ENCODE assay signal across 9 cellular contexts in the genomic region with DNA sequence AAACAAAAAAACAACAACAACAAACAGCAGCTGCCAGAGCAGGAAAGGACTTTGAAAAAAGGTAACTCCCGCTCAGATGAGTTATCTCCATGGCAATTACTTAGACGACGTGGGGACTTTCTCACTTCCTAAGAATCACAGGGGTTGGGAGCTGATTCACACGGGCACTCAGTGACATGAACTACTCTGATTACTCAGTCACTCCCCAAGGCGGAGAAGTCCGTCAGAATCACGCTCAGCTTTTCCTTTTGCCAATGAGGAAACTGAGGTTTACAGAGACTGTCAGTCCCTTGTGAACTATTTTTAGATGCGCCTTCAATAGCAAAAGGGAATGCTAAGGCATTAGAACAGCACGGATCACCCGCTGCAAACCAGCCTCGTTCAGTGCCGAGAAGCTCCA. TPM values are rescaled to one million over a fixed set of nuclear protein-coding genes. Genes with fewer than 3 reads are reported as not detected.
DNase-seq lines count a peak whose midpoint lies in the region; ATAC-seq, FAIRE-seq and TF ChIP-seq lines count a peak whose summit lies in the region.
"Had no signal": no experiment of that assay in that cellular context is flagged by ENCODE, and none has a peak within 500 bp of the region (broad histone marks: within the 10 kb centered on the region; RNA-seq: fewer than 3 reads in every experiment).

No MANE protein-coding gene starts in this region.

- TF ChIP-seq POLR2A in lower leg skin (IDR thresholded peaks at IDR 0.05) = no peak

- no peak overlapping the region for H3K4me3 Mint-ChIP-seq in activated CD4-positive, alpha-beta T cell treated with anti-CD3 and anti-CD28 coated beads for 36 hours

- DNase-seq in activated CD4-positive, alpha-beta T cell treated with anti-CD3 and anti-CD28 coated beads for 36 hours = peak; percentile 78
- DNase-seq in activated CD4-positive, alpha-beta T cell treated with anti-CD3 and anti-CD28 coated beads, Interleukin-2, amount 50 U/mL, for 1 hour = no peak
- DNase-seq in RCC 7860 (ENCODE audit: low spot score) (peak; percentile 40), fibroblast of pulmonary artery (ENCODE audit: low read depth) (peak; percentile 16), SKM-1 (lab: John Stamatoyannopoulos, UW; ENCODE audit: unreplicated experiment) (no peak), lower leg skin (ENCODE audit: low spot score in 2 of 2) (no peak), COR-L47 (lab: John Stamatoyannopoulos, UW) (no peak)
- peak; percentile 57 for DNase-seq in stimulated activated CD8-positive, alpha-beta memory T cell treated with anti-CD3 and anti-CD28 coated beads, Interleukin-4, amount 100 ng/mL, for 48 hours

- H3K27me3 Mint-ChIP-seq in activated CD4-positive, alpha-beta T cell treated with anti-CD3 and anti-CD28 coated beads for 36 hours = no peaks in the 10 kb centered on the region

- H3K36me3 Mint-ChIP-seq in activated CD4-positive, alpha-beta T cell treated with anti-CD3 and anti-CD28 coated beads for 36 hours (ENCODE audit: low read depth) = no peaks in the 10 kb centered on the region

- peak; percentile 11 for FAIRE-seq in RCC 7860 (lab: Jason Lieb, UNC)

- peaks cover 40% of the 10 kb centered on the region for H3K4me1 Mint-ChIP-seq in activated CD4-positive, alpha-beta T cell treated with anti-CD3 and anti-CD28 coated beads for 36 hours

- no peak for TF ChIP-seq CTCF in fibroblast of pulmonary artery (IDR thresholded peaks at IDR 0.05; ENCODE audit: low read length, missing control alignments)
- no peak for TF ChIP-seq CTCF in lower leg skin (IDR thresholded peaks at IDR 0.05)

- intact Hi-C loops in activated CD4-positive, alpha-beta T cell treated with anti-CD3 and anti-CD28 coated beads for 36 hours (cut with DNase I, micrococcal nuclease) = loop anchor here (1.0 to 2.0 kb wide), 2 partner anchors 57 to 58 kb away; a partner anchor contains a TSS
- intact Hi-C loops in lower leg skin (cut with DNase I; ENCODE audit: low total_unique reads) = no loop called here

- CTCF ChIA-PET in activated CD4-positive, alpha-beta T cell treated with anti-CD3 and anti-CD28 coated beads for 36 hours (lab: Charles Lee) = interaction anchor here (0.5 to 3.6 kb wide), 8 partner anchors 21 to 514 kb away, joined by 3 to 28 read pairs (median 4); a partner anchor contains a TSS

- H3K4me3 ChIP-seq in fibroblast of pulmonary artery (replicated peaks; ENCODE audit: low read depth, low read length) (no peak overlapping the region), lower leg skin (ENCODE audit: low read depth, poor library complexity, severe bottlenecking) (no peak overlapping the region)

- ATAC-seq in activated CD4-positive, alpha-beta T cell treated with anti-CD3 and anti-CD28 coated beads for 36 hours = peak; percentile 84
- ATAC-seq: Right ventricle myocardium inferior had no signal

- H3K27ac Mint-ChIP-seq in activated CD4-positive, alpha-beta T cell treated with anti-CD3 and anti-CD28 coated beads for 36 hours = peak overlapping the region; percentile 80

- H3K9me3 Mint-ChIP-seq in activated CD4-positive, alpha-beta T cell treated with anti-CD3 and anti-CD28 coated beads for 36 hours (ENCODE audit: low read depth) = no peaks in the 10 kb centered on the region

- 13 to 28% methylated on average over 10 to 12 of the region's 12 CpGs for WGBS in lower leg skin, 2 donors

- POLR2A ChIA-PET in activated CD4-positive, alpha-beta T cell treated with anti-CD3 and anti-CD28 coated beads for 36 hours (lab: Charles Lee) = interaction anchor here (0.9 to 1.4 kb wide), 3 partner anchors 55 to 167 kb away, joined by 3 to 8 read pairs (median 4); a partner anchor contains a TSS

RNA-seq across cellular contexts. Expression of a gene that starts 32.3 kb away (rescaled TPM):
- total RNA-seq in activated CD4-positive, alpha-beta T cell treated with anti-CD3 and anti-CD28 coated beads for 36 hours = 10 to 100 TPM; 24.3 to 30.1 TPM
- 1 to 10 TPM; 2.1 to 5.8 (median 3.3) TPM for total RNA-seq in lower leg skin

RNA-seq across cellular contexts. Expression of a gene that starts 46.5 kb away (rescaled TPM):
- not detected for total RNA-seq in activated CD4-positive, alpha-beta T cell treated with anti-CD3 and anti-CD28 coated beads for 36 hours
- total RNA-seq in lower leg skin = not detected
- total RNA-seq: Right ventricle myocardium inferior had no signal

RNA-seq across cellular contexts. Expression of a gene that starts 50.4 kb away (rescaled TPM):
- total RNA-seq in activated CD4-positive, alpha-beta T cell treated with anti-CD3 and anti-CD28 coated beads for 36 hours = under 1 TPM; 0.23 to 0.51 TPM
- under 1 TPM in 1 of 4 donors, not detected in 3; 0.13 TPM for total RNA-seq in lower leg skin
- total RNA-seq: Right ventricle myocardium inferior had no signal

RNA-seq across cellular contexts. Expression of a gene that starts 56.0 kb away (rescaled TPM):
- total RNA-seq in activated CD4-positive, alpha-beta T cell treated with anti-CD3 and anti-CD28 coated beads for 36 hours = 10 to 100 TPM; 54.8 to 63.9 TPM
- 10 to 100 TPM; 45.0 to 72.8 (median 53.9) TPM for total RNA-seq in lower leg skin

RNA-seq across cellular contexts. Expression of a gene that starts 57.0 kb away (rescaled TPM):
- 10 to 100 TPM; 29.8 to 37.1 TPM for total RNA-seq in activated CD4-positive, alpha-beta T cell treated with anti-CD3 and anti-CD28 coated beads for 36 hours
- 10 to 100 TPM; 21.8 to 34.6 (median 31.8) TPM for total RNA-seq in lower leg skin

Comparison
In these comparisons a context has a peak if more than half of its experiments do, and no peak if none do; other contexts are left out.
1. DNase-seq: peak in activated CD4-positive, alpha-beta T cell treated with anti-CD3 and anti-CD28 coated beads for 36 hours (single experiment), RCC 7860 (single experiment), fibroblast of pulmonary artery (single experiment) and stimulated activated CD8-positive, alpha-beta memory T cell treated with anti-CD3 and anti-CD28 coated beads, Interleukin-4, amount 100 ng/mL, for 48 hours (single experiment); none in activated CD4-positive, alpha-beta T cell treated with anti-CD3 and anti-CD28 coated beads, Interleukin-2, amount 50 U/mL, for 1 hour (single experiment), SKM-1 (single experiment), lower leg skin (0 of 2) and COR-L47 (single experiment).